ENCODE assay signal across 8 cellular contexts in the genomic region with DNA sequence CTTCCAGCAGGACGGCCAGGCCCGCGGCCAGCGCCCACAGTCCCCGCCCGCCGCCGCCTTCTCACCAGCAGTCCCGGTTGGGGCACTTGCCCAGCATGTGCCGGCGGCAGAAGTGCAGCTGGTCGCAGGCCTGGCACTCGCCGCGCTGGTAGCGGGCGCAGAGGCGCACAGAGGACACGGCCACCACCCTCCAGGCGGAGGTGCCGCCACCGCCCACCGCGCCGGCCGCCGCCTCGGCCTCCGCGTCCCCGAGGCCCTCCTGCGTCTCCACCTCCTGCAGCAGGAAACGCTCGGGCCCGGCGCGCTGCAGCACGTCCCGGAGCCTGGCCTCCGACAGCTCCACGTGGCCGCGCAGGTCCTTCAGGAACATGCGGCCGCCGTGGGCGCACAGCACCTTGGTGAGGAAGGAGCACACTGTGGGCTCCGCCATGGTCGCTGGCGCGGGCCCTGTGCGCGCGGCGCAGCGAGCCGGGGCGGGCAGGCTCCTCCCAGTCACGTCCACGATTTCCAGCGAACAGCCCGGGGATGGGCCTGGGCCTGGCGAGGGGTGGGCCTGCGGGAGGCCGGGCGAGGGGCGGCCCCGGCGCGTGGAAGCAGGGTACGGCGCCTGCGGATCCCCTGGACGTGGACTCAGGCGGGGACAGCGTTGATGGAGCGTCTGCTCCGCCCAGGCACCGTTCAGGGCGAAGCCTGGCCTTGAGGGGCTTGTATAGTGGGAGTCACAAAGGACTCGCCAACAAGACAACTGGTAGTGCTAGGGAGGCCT. TPM values are rescaled to one million over a fixed set of nuclear protein-coding genes. Genes with fewer than 3 reads are reported as not detected.
DNase-seq lines count a peak whose midpoint lies in the region; ATAC-seq and TF ChIP-seq lines count a peak whose summit lies in the region.

TSS of gene ZC3HAV1L (minus strand) at position 455 of the 766 bp plus-strand sequence. CDS start at position 430, 25 bp downstream.

- H3K27ac ChIP-seq in ectodermal cell (ENCODE audit: insufficient read depth, low read depth, low read length, poor library complexity, severe bottlenecking) (no peak within 1 kb of the TSS), lung (ENCODE audit: low read depth in 1 of 2, low read length in 1 of 2) (peak within 1 kb of the TSS; percentile 24 to 73)

- 5 to 6% methylated on average over 81 of the region's 81 CpGs for WGBS in ectodermal cell, 2 experiments
- WGBS in lung, 2 donors: 1 to 2% methylated on average over 59 to 81 of the region's 81 CpGs

- ATAC-seq in HG03039 (IDR thresholded peaks at IDR 0.05; ENCODE audit: unreplicated experiment) (peak; percentile 82), lung (ENCODE audit: insufficient read depth, low FRiP score) (peak; percentile 90)

- TF ChIP-seq CTCF in lung (IDR thresholded peaks at IDR 0.05; ENCODE audit: control extremely low read depth, extremely low read depth): no peak

- H3K4me1 ChIP-seq in ectodermal cell (ENCODE audit: control insufficient read depth, insufficient read depth, low read length) (no peaks in the 10 kb centered on the region), lung (ENCODE audit: control insufficient read depth in 2 of 2, insufficient read depth in 2 of 2, low read length in 2 of 2) (peaks cover 0 to 7% of the 10 kb centered on the region in 2 donors)

- H3K27me3 ChIP-seq in ectodermal cell (ENCODE audit: control insufficient read depth, insufficient read depth, low read length, poor library complexity, severe bottlenecking): peaks cover 6% of the 10 kb centered on the region
- H3K27me3 ChIP-seq in lung (ENCODE audit: control insufficient read depth, insufficient read depth): no peaks in the 10 kb centered on the region

- peak; percentile 66 for TF ChIP-seq POLR2A in GM18526 (IDR thresholded peaks at IDR 0.05; ENCODE audit: extremely low read depth, insufficient read length)

- H3K4me3 ChIP-seq in ectodermal cell (ENCODE audit: insufficient read depth, low read depth, low read length) (peak within 1 kb of the TSS; percentile 67), lung (peak within 1 kb of the TSS; percentile 79)

- H3K36me3 ChIP-seq in ectodermal cell (ENCODE audit: control insufficient read depth, insufficient read depth, low read length): peaks cover 4% of the 10 kb centered on the region
- H3K36me3 ChIP-seq in lung (ENCODE audit: control insufficient read depth in 2 of 2, insufficient read depth in 2 of 2, low read length in 2 of 2): no peaks in the 10 kb centered on the region

- peak; percentile 86 for DNase-seq in AG08395 (ENCODE audit: low spot score)
- peak; percentile 61 for DNase-seq in NCI-H2171 (lab: John Stamatoyannopoulos, UW)
- DNase-seq in activated CD4-positive, alpha-beta T cell treated with anti-CD3 and anti-CD28 coated beads, Interleukin-2, amount 50 U/mL, for 1 hour: peak; percentile 22
- DNase-seq in lung (ENCODE audit: low spot score): peak; percentile 46
- DNase-seq in stimulated activated CD8-positive, alpha-beta memory T cell treated with anti-CD3 and anti-CD28 coated beads, Interleukin-4, amount 100 ng/mL, for 48 hours: peak; percentile 80

- no peaks in the 10 kb centered on the region for H3K9me3 ChIP-seq in ectodermal cell (ENCODE audit: control insufficient read depth, low read length)
- peaks cover 0 to 2% of the 10 kb centered on the region in 2 donors for H3K9me3 ChIP-seq in lung (ENCODE audit: control insufficient read depth in 2 of 2, insufficient read depth in 1 of 2, low read length in 1 of 2)

RNA-seq across cellular contexts. Expression of gene ZC3HAV1L, which starts in this region (rescaled TPM):
- 6.8 TPM for polyA plus RNA-seq in ectodermal cell (2013, experiment 1 of 4)
- 6.7 TPM for polyA plus RNA-seq in ectodermal cell (2013, experiment 2 of 4)
- polyA plus RNA-seq in ectodermal cell (2013, experiment 3 of 4): 4.5 TPM
- 4.7 TPM for polyA plus RNA-seq in ectodermal cell (2013, experiment 4 of 4)
- total RNA-seq in lung: 10 to 100 TPM in 1 of 2 donors, 1 to 10 TPM in 1; 7.5 to 30.7 TPM
- 1 to 10 TPM in 1 of 2 donors, under 1 TPM in 1; 0.57 to 1.6 TPM for polyA plus RNA-seq in lung

Comparison
In these comparisons a context has a peak if more than half of its experiments do, and no peak if none do; other contexts are left out.
1. DNase-seq: peak in every context shown above with its lines; median percentile 86 in AG08395; 80 in stimulated activated CD8-positive, alpha-beta memory T cell treated with anti-CD3 and anti-CD28 coated beads, Interleukin-4, amount 100 ng/mL, for 48 hours; 61 in NCI-H2171; 46 in lung; 22 in activated CD4-positive, alpha-beta T cell treated with anti-CD3 and anti-CD28 coated beads, Interleukin-2, amount 50 U/mL, for 1 hour.